25 cellular contexts compared by ENCODE assay signal in the genomic region with DNA sequence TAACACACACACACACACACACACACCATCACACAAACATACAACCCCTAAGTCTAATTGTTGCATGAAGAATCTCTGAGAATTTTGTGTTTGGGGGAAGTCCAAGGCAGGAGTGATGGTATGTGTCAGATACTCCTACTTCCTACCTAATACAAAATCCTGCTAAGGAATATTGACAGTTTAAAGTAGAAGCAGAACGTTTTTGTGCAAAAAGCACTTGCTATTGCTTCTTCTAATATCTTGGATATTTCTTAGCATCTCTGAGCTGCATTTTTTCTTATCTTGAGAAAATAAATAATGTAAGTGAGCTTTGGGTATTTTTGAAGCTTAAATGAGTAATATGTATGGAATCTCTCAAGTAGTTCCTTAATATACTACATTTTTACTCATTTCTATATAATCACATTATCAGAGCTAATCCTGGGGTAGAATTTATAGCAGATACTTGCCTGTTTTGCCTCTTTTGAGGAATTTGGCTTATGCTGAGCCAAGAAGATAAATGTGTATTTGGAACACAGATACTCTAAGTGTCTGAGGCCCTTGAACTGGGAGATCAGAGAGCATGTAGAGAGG.
DNase-seq lines count a peak whose midpoint lies in the region; ATAC-seq, FAIRE-seq and TF ChIP-seq lines count a peak whose summit lies in the region.
"Had no signal": no experiment of that assay in that cellular context is flagged by ENCODE, and none has a peak within 500 bp of the region (broad histone marks: within the 10 kb centered on the region; RNA-seq: fewer than 3 reads in every experiment).

No MANE protein-coding gene starts in this region.

- H2AFZ ChIP-seq in PC-3 (ENCODE audit: low read length) (peak overlapping the region; percentile 0; the same call in 1 of the 2 replicates), mesenchymal stem cell (ENCODE audit: low read depth, low read length) (no peak overlapping the region)
- H2AFZ ChIP-seq: hepatocyte had no signal

- no peaks in the 10 kb centered on the region for H4K20me1 ChIP-seq in PC-3 (ENCODE audit: low read length)

- no peaks in the 10 kb centered on the region for H3K27me3 ChIP-seq in PC-3 (ENCODE audit: low read length)
- no peaks in the 10 kb centered on the region for H3K27me3 ChIP-seq in mesenchymal stem cell (ENCODE audit: control insufficient read depth in 1 of 2, insufficient read depth in 1 of 2, low read length in 2 of 2)
- H3K27me3 ChIP-seq: hepatocyte, upper lobe of right lung had no signal

- POLR2A ChIA-PET in A549 (lab: Yijun Ruan, JAX) (no interaction called here), PC-3 (lab: Charles Lee; ENCODE audit: unreplicated experiment) (no interaction called here)

- DNase-seq in A549 (ENCODE audit: low read depth in 1 of 2, low spot score in 1 of 2) (no peak), PC-3 (peak; percentile 56), cardiac fibroblast (ENCODE audit: low read depth in 2 of 2) (peak; percentile 24 to 52), mesenchymal stem cell (peak; percentile 38), natural killer cell (no peak), NCI-H526 (lab: John Stamatoyannopoulos, UW) (no peak)
- DNase-seq in activated CD8-positive, alpha-beta memory T cell treated with anti-CD3 and anti-CD28 coated beads, Interleukin-2, amount 10 ng/mL, durations not matched to agents 7 days and 5 days, result no peak
- DNase-seq: activated CD4-positive, CD25-positive, alpha-beta regulatory T cell treated with anti-CD3 and anti-CD28 coated beads, Interleukin-2, amount 50 U/mL, for 72 hours; activated naive CD8-positive, alpha-beta T cell treated with anti-CD3 and anti-CD28 coated beads, Interleukin-2, amount 50 U/mL, for 24 hours; central memory CD4-positive, alpha-beta T cell; effector memory CD8-positive, alpha-beta T cell; GOT3; naive B cell; NCI-H1436 treated with DMSO at 0.1 percent for 48 hours; small intestine; stimulated activated CD4-positive, alpha-beta T cell treated with anti-CD3 and anti-CD28 coated beads, Interleukin-4, amount 100 ng/mL, for 1 hour; T-helper 9 cell; upper lobe of right lung had no signal

- H3K4ac ChIP-seq in mesenchymal stem cell (ENCODE audit: low read depth in 1 of 2, low read length in 2 of 2), result no peak overlapping the region

- no peak overlapping the region for H2BK120ac ChIP-seq in mesenchymal stem cell (ENCODE audit: low read depth, low read length)

- H3K36me3 ChIP-seq in PC-3 (ENCODE audit: low read depth, low read length) (no peaks in the 10 kb centered on the region), mesenchymal stem cell (ENCODE audit: control insufficient read depth in 1 of 2, insufficient read depth in 2 of 2, low read depth in 1 of 2, low read length in 2 of 2) (no peaks in the 10 kb centered on the region)
- H3K36me3 ChIP-seq: upper lobe of right lung had no signal

- ATAC-seq in A549, result peak in 1 of 2 experiments; percentile 50; a peak in 2 of 6 replicates
- ATAC-seq in PC-3, result peak; percentile 63
- ATAC-seq in natural killer cell, result no peak
- ATAC-seq in activated CD8-positive, alpha-beta memory T cell treated with anti-CD3 and anti-CD28 coated beads, Interleukin-2, amount 10 ng/mL, durations not matched to agents 7 days and 5 days, result no peak
- ATAC-seq in GM18502 (IDR thresholded peaks at IDR 0.05; ENCODE audit: poor library complexity, unreplicated experiment), result no peak
- ATAC-seq: activated naive CD8-positive, alpha-beta T cell treated with anti-CD3 and anti-CD28 coated beads, Interleukin-2, amount 50 U/mL, for 24 hours; effector memory CD8-positive, alpha-beta T cell; GM12878; upper lobe of right lung had no signal

- H2BK12ac ChIP-seq in mesenchymal stem cell (ENCODE audit: low read length in 2 of 2), result no peak overlapping the region

- no peak overlapping the region for H3K23ac ChIP-seq in mesenchymal stem cell (ENCODE audit: low read length in 2 of 2)

- no peak overlapping the region for H2AK5ac ChIP-seq in mesenchymal stem cell (ENCODE audit: low read length, severe bottlenecking)

- 7% methylated on average over 1 of the region's 1 CpG for WGBS in A549 (ENCODE audit: missing lambda C conversion rate)
- no CpG with 5 or more reads among the region's 1 CpG for WGBS in mesenchymal stem cell

- H3K18ac ChIP-seq in mesenchymal stem cell (ENCODE audit: low read depth in 1 of 2, low read length in 2 of 2), result no peak overlapping the region

- H4K8ac ChIP-seq in mesenchymal stem cell (ENCODE audit: low read length), result no peak overlapping the region

- H3K79me2 ChIP-seq in PC-3 (ENCODE audit: low read length), result no peaks in the 10 kb centered on the region
- H3K79me2 ChIP-seq: hepatocyte had no signal

- no peak overlapping the region for H3K27ac Mint-ChIP-seq in natural killer cell
- H3K27ac Mint-ChIP-seq in activated CD8-positive, alpha-beta memory T cell treated with anti-CD3 and anti-CD28 coated beads, Interleukin-2, amount 10 ng/mL, durations not matched to agents 7 days and 5 days, result no peak overlapping the region
- H3K27ac Mint-ChIP-seq: activated naive CD8-positive, alpha-beta T cell treated with anti-CD3 and anti-CD28 coated beads, Interleukin-2, amount 50 U/mL, for 24 hours; CD14-positive monocyte; effector memory CD8-positive, alpha-beta T cell had no signal

- TF ChIP-seq EP300 in A549 (IDR thresholded peaks at IDR 0.05), result no peak

- no peaks in the 10 kb centered on the region for H3K9me3 ChIP-seq in A549
- H3K9me3 ChIP-seq in PC-3 (ENCODE audit: low read length), result no peaks in the 10 kb centered on the region
- no peaks in the 10 kb centered on the region for H3K9me3 ChIP-seq in mesenchymal stem cell (ENCODE audit: control insufficient read depth, low read length)
- H3K9me3 ChIP-seq: upper lobe of right lung had no signal

- intact Hi-C loops in PC-3 (cut with micrococcal nuclease) (loop anchor here (1.0 kb wide), 1 partner anchor 40 kb away; no protein-coding TSS in a partner anchor), natural killer cell (cut with micrococcal nuclease) (no loop called here)

- CTCF ChIA-PET in A549 (lab: Yijun Ruan, JAX), result interaction anchor here (0.9 kb wide), 1 partner anchor 214 kb away, joined by 3 read pairs; no protein-coding TSS in a partner anchor
- CTCF ChIA-PET in PC-3 (lab: Charles Lee), result interaction anchor here (0.6 to 1.0 kb wide), 2 partner anchors 35 to 1606 kb away, joined by 4 to 5 read pairs; no protein-coding TSS in a partner anchor
- CTCF ChIA-PET in activated CD8-positive, alpha-beta memory T cell treated with anti-CD3 and anti-CD28 coated beads, Interleukin-2, amount 10 ng/mL, durations not matched to agents 7 days and 5 days (lab: Charles Lee), result no interaction called here

- H3K36me3 Mint-ChIP-seq in natural killer cell, result no peaks in the 10 kb centered on the region
- no peaks in the 10 kb centered on the region for H3K36me3 Mint-ChIP-seq in activated CD8-positive, alpha-beta memory T cell treated with anti-CD3 and anti-CD28 coated beads, Interleukin-2, amount 10 ng/mL, durations not matched to agents 7 days and 5 days
- H3K36me3 Mint-ChIP-seq: CD14-positive monocyte, naive B cell had no signal

- H3K4me3 ChIP-seq in A549 (no peak overlapping the region), PC-3 (ENCODE audit: low read length) (no peak overlapping the region), cardiac fibroblast (replicated peaks in 1 of 2; ENCODE audit: low read depth in 2 of 2, low read length in 2 of 2) (no peak overlapping the region), mesenchymal stem cell (ENCODE audit: insufficient read depth in 1 of 2, low read depth in 1 of 2, low read length in 2 of 2) (no peak overlapping the region)
- H3K4me3 ChIP-seq: GM12878, hepatocyte, lung, upper lobe of right lung had no signal

- BruUV-seq in PC-3 (replicated peaks; lab: Mats Ljungman, UMichigan), result no TSS peak

- H3K4me1 Mint-ChIP-seq in natural killer cell, result no peaks in the 10 kb centered on the region
- H3K4me1 Mint-ChIP-seq in activated CD8-positive, alpha-beta memory T cell treated with anti-CD3 and anti-CD28 coated beads, Interleukin-2, amount 10 ng/mL, durations not matched to agents 7 days and 5 days, result no peaks in the 10 kb centered on the region
- H3K4me1 Mint-ChIP-seq: activated naive CD8-positive, alpha-beta T cell treated with anti-CD3 and anti-CD28 coated beads, Interleukin-2, amount 50 U/mL, for 24 hours; CD14-positive monocyte; naive B cell had no signal

- H3K4me3 Mint-ChIP-seq in natural killer cell, result no peak overlapping the region
- H3K4me3 Mint-ChIP-seq in activated CD8-positive, alpha-beta memory T cell treated with anti-CD3 and anti-CD28 coated beads, Interleukin-2, amount 10 ng/mL, durations not matched to agents 7 days and 5 days, result no peak overlapping the region
- H3K4me3 Mint-ChIP-seq: activated naive CD8-positive, alpha-beta T cell treated with anti-CD3 and anti-CD28 coated beads, Interleukin-2, amount 50 U/mL, for 24 hours; CD14-positive monocyte; effector memory CD8-positive, alpha-beta T cell; naive B cell had no signal

- H3K4me1 ChIP-seq in A549 (peaks cover 20% of the 10 kb centered on the region), PC-3 (ENCODE audit: insufficient read depth, low read length) (peaks cover 21% of the 10 kb centered on the region), mesenchymal stem cell (ENCODE audit: control insufficient read depth, insufficient read depth, low read depth, low read length) (no peaks in the 10 kb centered on the region)
- H3K4me1 ChIP-seq: upper lobe of right lung had no signal

- H3K27ac ChIP-seq in A549 (peak overlapping the region; percentile 26 to 49; a peak in 1 of 6 replicates), PC-3 (ENCODE audit: low read length) (peak overlapping the region; percentile 1; the same call in 1 of the 2 replicates), mesenchymal stem cell (ENCODE audit: low read length, poor library complexity, severe bottlenecking) (no peak overlapping the region)
- H3K27ac ChIP-seq: hepatocyte, upper lobe of right lung had no signal

- H4K91ac ChIP-seq in mesenchymal stem cell (ENCODE audit: low read length), result no peak overlapping the region

- H2BK15ac ChIP-seq in mesenchymal stem cell (ENCODE audit: low read depth, poor library complexity, severe bottlenecking), result no peak overlapping the region

- TF ChIP-seq POLR2A in A549 (IDR thresholded peaks at IDR 0.05; ENCODE audit: low read length), result no peak

- H3K9me2 ChIP-seq in PC-3 (replicated peaks; ENCODE audit: low read length), result no peaks in the 10 kb centered on the region

- no peak overlapping the region for H2BK5ac ChIP-seq in mesenchymal stem cell (ENCODE audit: low read depth, low read length, poor library complexity, severe bottlenecking)

- no peaks in the 10 kb centered on the region for H3F3A ChIP-seq in PC-3 (ENCODE audit: low read length, unreplicated experiment)

- peaks cover 3 to 13% of the 10 kb centered on the region in 2 donors for H3K9me3 Mint-ChIP-seq in natural killer cell
- peaks cover 6% of the 10 kb centered on the region for H3K9me3 Mint-ChIP-seq in activated CD8-positive, alpha-beta memory T cell treated with anti-CD3 and anti-CD28 coated beads, Interleukin-2, amount 10 ng/mL, durations not matched to agents 7 days and 5 days (ENCODE audit: low read depth)
- H3K9me3 Mint-ChIP-seq: activated naive CD8-positive, alpha-beta T cell treated with anti-CD3 and anti-CD28 coated beads, Interleukin-2, amount 50 U/mL, for 24 hours had no signal

- H3K27me3 Mint-ChIP-seq in natural killer cell (ENCODE audit: low read depth in 2 of 2), result no peaks in the 10 kb centered on the region
- no peaks in the 10 kb centered on the region for H3K27me3 Mint-ChIP-seq in activated CD8-positive, alpha-beta memory T cell treated with anti-CD3 and anti-CD28 coated beads, Interleukin-2, amount 10 ng/mL, durations not matched to agents 7 days and 5 days
- H3K27me3 Mint-ChIP-seq: activated naive CD8-positive, alpha-beta T cell treated with anti-CD3 and anti-CD28 coated beads, Interleukin-2, amount 50 U/mL, for 24 hours; effector memory CD8-positive, alpha-beta T cell had no signal

- peak overlapping the region; percentile 68 for H3K4me2 ChIP-seq in A549
- H3K4me2 ChIP-seq in PC-3 (ENCODE audit: low read length), result peak overlapping the region; percentile 26
- no peak overlapping the region for H3K4me2 ChIP-seq in mesenchymal stem cell (ENCODE audit: low read length, poor library complexity, severe bottlenecking)
- H3K4me2 ChIP-seq: hepatocyte had no signal

- FAIRE-seq in A549 (lab: Jason Lieb, UNC), result peak; percentile 79
- FAIRE-seq: A204.1, GM12878, islet of Langerhans, small intestine had no signal

- H3K9ac ChIP-seq in PC-3 (ENCODE audit: low read length) (no peak overlapping the region), mesenchymal stem cell (ENCODE audit: low read length) (peak overlapping the region; percentile 25)

- H3K14ac ChIP-seq in mesenchymal stem cell (ENCODE audit: low read length in 2 of 2), result no peak overlapping the region

- TF ChIP-seq CTCF in A549 (IDR thresholded peaks at IDR 0.05), result no peak
- TF ChIP-seq CTCF in PC-3 (conservative IDR thresholded peaks at IDR 0.05; ENCODE audit: low read depth, low read length), result no peak
- TF ChIP-seq CTCF in cardiac fibroblast (IDR thresholded peaks at IDR 0.05; ENCODE audit: low read depth, low read length), result no peak
- TF ChIP-seq CTCF in natural killer cell (IDR thresholded peaks at IDR 0.05), result no peak

- no peak for TF ChIP-seq RAD21 in A549 (conservative IDR thresholded peaks at IDR 0.05 in 1 of 2, IDR thresholded peaks at IDR 0.05 in 1 of 2)

- no peaks in the 10 kb centered on the region for H3K79me1 ChIP-seq in mesenchymal stem cell (replicated peaks; ENCODE audit: low read length, poor library complexity, severe bottlenecking)

Comparison
In these comparisons a context has a peak if more than half of its experiments do, and no peak if none do; other contexts are left out.
1. DNase-seq: peak in PC-3 (single experiment), cardiac fibroblast (2 of 2) and mesenchymal stem cell (single experiment); none in A549 (0 of 2), natural killer cell (single experiment), activated CD8-positive, alpha-beta memory T cell treated with anti-CD3 and anti-CD28 coated beads, Interleukin-2, amount 10 ng/mL, durations not matched to agents 7 days and 5 days (single experiment) and NCI-H526 (0 of 2).